In genomic region chr19:29843180-29844051, GRCh38 we compare ENCODE assay signal across 8 cellular contexts. TPM values are rescaled to one million over a fixed set of nuclear protein-coding genes. Genes with fewer than 3 reads are reported as not detected.
A peak's percentile ranks its signal among the peaks of the same experiment; 100 is the strongest.
DNase-seq lines count a peak whose midpoint lies in the region; ATAC-seq, FAIRE-seq and TF ChIP-seq lines count a peak whose summit lies in the region.

No MANE protein-coding gene starts in this region.

- no peaks in the 10 kb centered on the region for H3K9me3 Mint-ChIP-seq in nephron

- peak overlapping the region; percentile 78 to 84 (median 81) for H3K4me3 Mint-ChIP-seq in nephron

- no TSS peak for BruUV-seq in endothelial cell of umbilical vein (replicated peaks; lab: Mats Ljungman, UMichigan)
- no TSS peak for BruUV-seq in A673 (replicated peaks; lab: Mats Ljungman, UMichigan)

- H3K9me3 ChIP-seq in ES-I3 (ENCODE audit: control insufficient read depth, insufficient read depth, low read length) (no peaks in the 10 kb centered on the region), endothelial cell of umbilical vein (replicated peaks; ENCODE audit: control insufficient read depth, insufficient read depth, low read length) (no peaks in the 10 kb centered on the region), A673 (ENCODE audit: low read depth, low read length, poor library complexity, severe bottlenecking) (no peaks in the 10 kb centered on the region), BE2C (no peaks in the 10 kb centered on the region)

- peak overlapping the region in 2 of 3 experiments; percentile 86 to 91 for H3K27ac Mint-ChIP-seq in nephron

- no peak for FAIRE-seq in endothelial cell of umbilical vein (lab: Jason Lieb, UNC)

- no peak overlapping the region for H3K4me2 ChIP-seq in endothelial cell of umbilical vein (ENCODE audit: insufficient read depth, low read length)

- H3K9ac ChIP-seq in ES-I3 (ENCODE audit: low read depth, low read length) (peak overlapping the region; percentile 53), endothelial cell of umbilical vein (replicated peaks; ENCODE audit: extremely low read depth, insufficient read depth, low read length) (no peak overlapping the region)

- peaks cover 5 to 20% of the 10 kb centered on the region in 2 experiments for H3K27me3 ChIP-seq in endothelial cell of umbilical vein (ENCODE audit: control insufficient read depth in 2 of 2, insufficient read depth in 2 of 2, low read length in 2 of 2)
- H3K27me3 ChIP-seq in A673 (replicated peaks; ENCODE audit: insufficient read depth, low read depth, low read length, poor library complexity) = peaks cover 57% of the 10 kb centered on the region
- H3K27me3 ChIP-seq in BE2C = peaks cover 7% of the 10 kb centered on the region

- DNase-seq in OCI-M2 (lab: John Stamatoyannopoulos, UW; ENCODE audit: unreplicated experiment) (peak; percentile 87), endothelial cell of umbilical vein (ENCODE audit: low read depth, low spot score) (no peak), A673 (ENCODE audit: low spot score) (no peak), BE2C (no peak)

- H3K9me1 ChIP-seq in endothelial cell of umbilical vein (replicated peaks; ENCODE audit: control insufficient read depth, extremely low read depth, insufficient read depth, low read length) = no peaks in the 10 kb centered on the region

- TF ChIP-seq POLR2A in endothelial cell of umbilical vein (IDR thresholded peaks at IDR 0.05; ENCODE audit: low read depth, low read length) = no peak

- H3K36me3 ChIP-seq in ES-I3 (ENCODE audit: insufficient read depth, low read length) (no peaks in the 10 kb centered on the region), endothelial cell of umbilical vein (ENCODE audit: control insufficient read depth in 2 of 2, extremely low read depth in 1 of 2, insufficient read depth in 2 of 2, low read length in 2 of 2) (no peaks in the 10 kb centered on the region), A673 (ENCODE audit: insufficient read depth, low read length, poor library complexity, severe bottlenecking) (no peaks in the 10 kb centered on the region), BE2C (no peaks in the 10 kb centered on the region)

- intact Hi-C loops in endothelial cell of umbilical vein (cut with micrococcal nuclease) = loop anchor here (1.0 to 2.0 kb wide), 3 partner anchors 32 to 99 kb away; partner anchors contain the start of genes CCNE1 and URI1
- intact Hi-C loops in A673 (cut with micrococcal nuclease; ENCODE audit: unreplicated experiment) = loop anchor here (1.0 kb wide), 1 partner anchor 32 kb away; the partner anchor contains the start of gene CCNE1

- CTCF ChIA-PET in endothelial cell of umbilical vein (lab: Charles Lee) = interaction anchor here (0.6 to 3.6 kb wide), 8 partner anchors 9 to 127 kb away, joined by 3 to 15 read pairs (median 4); partner anchors contain the start of gene URI1
- CTCF ChIA-PET in A673 (lab: Charles Lee) = interaction anchor here (0.9 kb wide), 1 partner anchor 826 kb away, joined by 3 read pairs; no protein-coding TSS in a partner anchor

- POLR2A ChIA-PET in endothelial cell of umbilical vein (lab: Charles Lee) = interaction anchor here (0.5 kb wide), 1 partner anchor 43 kb away, joined by 3 read pairs; no protein-coding TSS in a partner anchor
- POLR2A ChIA-PET in A673 (lab: Charles Lee; ENCODE audit: low non-redundant PET) = no interaction called here

- H4K20me1 ChIP-seq in endothelial cell of umbilical vein (replicated peaks; ENCODE audit: control insufficient read depth, extremely low read depth, insufficient read depth, low read length) = no peaks in the 10 kb centered on the region

- no peaks in the 10 kb centered on the region for H3K79me2 ChIP-seq in endothelial cell of umbilical vein (ENCODE audit: control insufficient read depth, insufficient read depth, low read length)

- TF ChIP-seq CTCF in endothelial cell of umbilical vein (IDR thresholded peaks at IDR 0.05; ENCODE audit: extremely low read depth in 1 of 2, insufficient read depth in 1 of 2, low read depth in 1 of 2, low read length in 2 of 2) (no peak), nephron (IDR thresholded peaks at IDR 0.05; ENCODE audit: unreplicated experiment in 3 of 3) (no peak), A673 (conservative IDR thresholded peaks at IDR 0.05; ENCODE audit: low read depth, low read length) (no peak), BE2C (IDR thresholded peaks at IDR 0.05; ENCODE audit: low read depth, low read length) (no peak)

- H3K4me1 ChIP-seq in ES-I3 (ENCODE audit: insufficient read depth, low read length) (peaks cover 28% of the 10 kb centered on the region), endothelial cell of umbilical vein (ENCODE audit: control insufficient read depth, extremely low read depth, insufficient read depth, low read length) (peaks cover 8% of the 10 kb centered on the region), A673 (ENCODE audit: insufficient read depth, low read length, poor library complexity, severe bottlenecking) (peaks cover 5% of the 10 kb centered on the region), BE2C (no peaks in the 10 kb centered on the region; the same call in 1 of the 2 replicates)

- no peaks in the 10 kb centered on the region for H3K36me3 Mint-ChIP-seq in nephron (ENCODE audit: low read depth)

- H3K27ac ChIP-seq in endothelial cell of umbilical vein (ENCODE audit: insufficient read depth, low read depth, low read length) = no peak overlapping the region
- no peak overlapping the region for H3K27ac ChIP-seq in A673 (ENCODE audit: low read depth, low read length, poor library complexity, severe bottlenecking)

- no peak for ATAC-seq in HG03457 (IDR thresholded peaks at IDR 0.05; ENCODE audit: unreplicated experiment)
- no peak for ATAC-seq in GM21737 (IDR thresholded peaks at IDR 0.05; ENCODE audit: unreplicated experiment)

- H3K27me3 Mint-ChIP-seq in nephron (ENCODE audit: low read depth) = peaks cover 5% of the 10 kb centered on the region

- dilution Hi-C loops in endothelial cell of umbilical vein (cut with MboI; ENCODE audit: extremely low pct_ligation_motif_present, low sequenced_read_pairs) = no loop called here

- H3K4me3 ChIP-seq in endothelial cell of umbilical vein (replicated peaks in 1 of 3; ENCODE audit: insufficient read depth in 1 of 3, low read depth in 1 of 3, low read length in 3 of 3) (no peak overlapping the region), A673 (ENCODE audit: low read depth, low read length, poor library complexity, severe bottlenecking) (no peak overlapping the region), BE2C (ENCODE audit: low read depth, low read length) (no peak overlapping the region)

- no peak overlapping the region for H2AFZ ChIP-seq in endothelial cell of umbilical vein (ENCODE audit: low read depth, low read length)

- H3K4me1 Mint-ChIP-seq in nephron = peaks cover 28% of the 10 kb centered on the region

TF ChIP-seq in endothelial cell of umbilical vein, 7 proteins besides CTCF, POLR2A, EP300 and RAD21:
- TF ChIP-seq EZH2 (IDR thresholded peaks at IDR 0.05; ENCODE audit: borderline replicate concordance, low read depth, low read length, severe bottlenecking) (peak; percentile 46), GATA2 (IDR thresholded peaks at IDR 0.05; ENCODE audit: insufficient read depth, insufficient read length, low read depth, low read length) (no peak)

RNA-seq across cellular contexts. Expression of gene CCNE1, which starts 31.6 kb away (rescaled TPM):
- 10.1 and 11.8 TPM in 2 replicates for total RNA-seq in endothelial cell of umbilical vein
- polyA plus RNA-seq in endothelial cell of umbilical vein = 8.1 and 8.3 TPM in 2 replicates
- polyA plus RNA-seq in endothelial cell of umbilical vein (2011; cell fraction: cytosol; rRNA removed) = 7.9 and 9.8 TPM in 2 replicates
- 14.8 and 18.1 TPM in 2 replicates for polyA plus RNA-seq in endothelial cell of umbilical vein (2011; cell fraction: nucleus; rRNA removed)
- 15.8 and 20.5 TPM in 2 replicates for polyA plus RNA-seq in endothelial cell of umbilical vein (2012)
- 9.4 and 9.7 TPM in 2 replicates for polyA minus RNA-seq in endothelial cell of umbilical vein
- polyA minus RNA-seq in endothelial cell of umbilical vein (2011; cell fraction: cytosol; rRNA and poly(A)+ RNA removed) = 5.2 TPM
- polyA minus RNA-seq in endothelial cell of umbilical vein (2011; cell fraction: nucleus; rRNA and poly(A)+ RNA removed) = 2.5 and 4.4 TPM in 2 replicates
- 8.9 and 12.0 TPM in 2 replicates for total RNA-seq in A673 (2021)
- 1.5 TPM for polyA plus RNA-seq in BE2C (2012; ENCODE audit: insufficient read depth, insufficient read length, low read depth)
